ENCODE assay signal across 3 cellular contexts in genomic region chr3:162487138-162487537, GRCh38.
TF ChIP-seq lines count a peak whose summit lies in the region.

No MANE protein-coding gene starts in this region.

TF ChIP-seq in A549, 52 proteins besides CTCF, POLR2A, EP300 and RAD21 (continued from another document):
- no peak for TF ChIP-seq JUNB (IDR thresholded peaks at IDR 0.05)
- no peak for TF ChIP-seq ELK1 (IDR thresholded peaks at IDR 0.05; ENCODE audit: low read depth, low read length)
- TF ChIP-seq CEBPB (IDR thresholded peaks at IDR 0.05) = no peak
- no peak for TF ChIP-seq ATOH8 (CRISPR knock-in tag; IDR thresholded peaks at IDR 0.05; ENCODE audit: low read depth)
- no peak for TF ChIP-seq RCOR1 (IDR thresholded peaks at IDR 0.05; ENCODE audit: low read depth, low read length)
- TF ChIP-seq NFE2L2 (conservative IDR thresholded peaks at IDR 0.05; ENCODE audit: low read length) = peak; percentile 46
- peak; percentile 97 for TF ChIP-seq MAFK (IDR thresholded peaks at IDR 0.05; ENCODE audit: partially characterized antibody)
- no peak for TF ChIP-seq POLR2AphosphoS2 (conservative IDR thresholded peaks at IDR 0.05; ENCODE audit: low read length)
- TF ChIP-seq RFX5 (IDR thresholded peaks at IDR 0.05) = no peak
- TF ChIP-seq USF2 (IDR thresholded peaks at IDR 0.05) = no peak
- no peak for TF ChIP-seq MYC (IDR thresholded peaks at IDR 0.05; ENCODE audit: borderline replicate concordance, low read length)
- TF ChIP-seq, protein P1, sequence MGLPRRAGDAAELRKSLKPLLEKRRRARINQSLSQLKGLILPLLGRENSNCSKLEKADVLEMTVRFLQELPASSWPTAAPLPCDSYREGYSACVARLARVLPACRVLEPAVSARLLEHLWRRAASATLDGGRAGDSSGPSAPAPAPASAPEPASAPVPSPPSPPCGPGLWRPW (IDR thresholded peaks at IDR 0.05) = no peak
- TF ChIP-seq CHD4 (IDR thresholded peaks at IDR 0.05; ENCODE audit: borderline replicate concordance) = no peak

TF ChIP-seq in IMR-90, 13 proteins besides CTCF, POLR2A, EP300 and RAD21 (continued from another document):
- TF ChIP-seq NFE2L2 (IDR thresholded peaks at IDR 0.05; ENCODE audit: low read depth, low read length) (peak; percentile 62), MXI1 (IDR thresholded peaks at IDR 0.05; ENCODE audit: borderline replicate concordance, low read depth, low read length) (no peak), CHD1 (IDR thresholded peaks at IDR 0.05; ENCODE audit: low read depth, low read length) (no peak), SMC3 (IDR thresholded peaks at IDR 0.05; ENCODE audit: low read depth, low read length) (no peak), USF2 (IDR thresholded peaks at IDR 0.05; ENCODE audit: low read depth, low read length) (no peak), MAFK (IDR thresholded peaks at IDR 0.05; ENCODE audit: low read depth, low read length) (peak; percentile 99), CEBPB (IDR thresholded peaks at IDR 0.05; ENCODE audit: low read depth, low read length) (no peak), RCOR1 (IDR thresholded peaks at IDR 0.05; ENCODE audit: insufficient replicate concordance, low read length) (no peak), BHLHE40 (IDR thresholded peaks at IDR 0.05; ENCODE audit: low read depth, low read length) (no peak), ELK1 (IDR thresholded peaks at IDR 0.05; ENCODE audit: borderline replicate concordance, low read depth, low read length) (no peak), MAZ (IDR thresholded peaks at IDR 0.05; ENCODE audit: borderline replicate concordance, low read depth, low read length) (no peak)

TF ChIP-seq in K562, 482 proteins besides CTCF, POLR2A, EP300 and RAD21 (continued from another document):
- TF ChIP-seq MAFK (IDR thresholded peaks at IDR 0.05; ENCODE audit: low read length) (peak; percentile 91), ZNF143 (CRISPR knock-in tag; IDR thresholded peaks at IDR 0.05) (no peak), SNIP1 (IDR thresholded peaks at IDR 0.05; ENCODE audit: low read depth) (no peak), MCM7 (IDR thresholded peaks at IDR 0.05) (no peak), HES1 (IDR thresholded peaks at IDR 0.05; ENCODE audit: low read depth) (no peak), MAFF (IDR thresholded peaks at IDR 0.05; ENCODE audit: low read length) (peak; percentile 84), ZNF274 (IDR thresholded peaks at IDR 0.05; ENCODE audit: borderline replicate concordance, low read depth, low read length) (no peak), E2F1 (CRISPR knock-in tag; IDR thresholded peaks at IDR 0.05) (no peak), NCOA4 (IDR thresholded peaks at IDR 0.05; ENCODE audit: partially characterized antibody) (no peak), E2F8 (IDR thresholded peaks at IDR 0.05; ENCODE audit: low read depth, partially characterized antibody) (no peak), MAFG (tag; conservative IDR thresholded peaks at IDR 0.05) (peak; percentile 77), ZNF583 (CRISPR knock-in tag; IDR thresholded peaks at IDR 0.05) (no peak), KLF6 (CRISPR knock-in tag; IDR thresholded peaks at IDR 0.05; ENCODE audit: borderline replicate concordance) (no peak), CCNT2 (IDR thresholded peaks at IDR 0.05; ENCODE audit: borderline replicate concordance, extremely low read depth, insufficient read length, low read depth, low read length) (no peak), C11orf30 (IDR thresholded peaks at IDR 0.05; ENCODE audit: low read depth) (peak; percentile 55; the same call in 1 of the 2 replicates), ZNF316 (IDR thresholded peaks at IDR 0.05) (peak; percentile 79), ZNF507 (tag; conservative IDR thresholded peaks at IDR 0.05) (no peak)
- TF ChIP-seq, protein P2, sequence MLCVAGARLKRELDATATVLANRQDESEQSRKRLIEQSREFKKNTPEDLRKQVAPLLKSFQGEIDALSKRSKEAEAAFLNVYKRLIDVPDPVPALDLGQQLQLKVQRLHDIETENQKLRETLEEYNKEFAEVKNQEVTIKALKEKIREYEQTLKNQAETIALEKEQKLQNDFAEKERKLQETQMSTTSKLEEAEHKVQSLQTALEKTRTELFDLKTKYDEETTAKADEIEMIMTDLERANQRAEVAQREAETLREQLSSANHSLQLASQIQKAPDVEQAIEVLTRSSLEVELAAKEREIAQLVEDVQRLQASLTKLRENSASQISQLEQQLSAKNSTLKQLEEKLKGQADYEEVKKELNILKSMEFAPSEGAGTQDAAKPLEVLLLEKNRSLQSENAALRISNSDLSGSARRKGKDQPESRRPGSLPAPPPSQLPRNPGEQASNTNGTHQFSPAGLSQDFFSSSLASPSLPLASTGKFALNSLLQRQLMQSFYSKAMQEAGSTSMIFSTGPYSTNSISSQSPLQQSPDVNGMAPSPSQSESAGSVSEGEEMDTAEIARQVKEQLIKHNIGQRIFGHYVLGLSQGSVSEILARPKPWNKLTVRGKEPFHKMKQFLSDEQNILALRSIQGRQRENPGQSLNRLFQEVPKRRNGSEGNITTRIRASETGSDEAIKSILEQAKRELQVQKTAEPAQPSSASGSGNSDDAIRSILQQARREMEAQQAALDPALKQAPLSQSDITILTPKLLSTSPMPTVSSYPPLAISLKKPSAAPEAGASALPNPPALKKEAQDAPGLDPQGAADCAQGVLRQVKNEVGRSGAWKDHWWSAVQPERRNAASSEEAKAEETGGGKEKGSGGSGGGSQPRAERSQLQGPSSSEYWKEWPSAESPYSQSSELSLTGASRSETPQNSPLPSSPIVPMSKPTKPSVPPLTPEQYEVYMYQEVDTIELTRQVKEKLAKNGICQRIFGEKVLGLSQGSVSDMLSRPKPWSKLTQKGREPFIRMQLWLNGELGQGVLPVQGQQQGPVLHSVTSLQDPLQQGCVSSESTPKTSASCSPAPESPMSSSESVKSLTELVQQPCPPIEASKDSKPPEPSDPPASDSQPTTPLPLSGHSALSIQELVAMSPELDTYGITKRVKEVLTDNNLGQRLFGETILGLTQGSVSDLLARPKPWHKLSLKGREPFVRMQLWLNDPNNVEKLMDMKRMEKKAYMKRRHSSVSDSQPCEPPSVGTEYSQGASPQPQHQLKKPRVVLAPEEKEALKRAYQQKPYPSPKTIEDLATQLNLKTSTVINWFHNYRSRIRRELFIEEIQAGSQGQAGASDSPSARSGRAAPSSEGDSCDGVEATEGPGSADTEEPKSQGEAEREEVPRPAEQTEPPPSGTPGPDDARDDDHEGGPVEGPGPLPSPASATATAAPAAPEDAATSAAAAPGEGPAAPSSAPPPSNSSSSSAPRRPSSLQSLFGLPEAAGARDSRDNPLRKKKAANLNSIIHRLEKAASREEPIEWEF (CRISPR knock-in tag; IDR thresholded peaks at IDR 0.05) = no peak
